1 cellular context compared by ENCODE assay signal in genomic region chr10:91788527-91788926, GRCh38.
TF ChIP-seq lines count a peak whose summit lies in the region.

No MANE protein-coding gene starts in this region.

TF ChIP-seq in HepG2, 621 proteins besides CTCF, POLR2A, EP300 and RAD21:
- TF ChIP-seq TEAD3 (CRISPR knock-in tag; optimal IDR thresholded peaks at IDR 0.05; ENCODE audit: borderline replicate concordance) (peak; percentile 10), TSC22D2 (CRISPR knock-in tag; IDR thresholded peaks at IDR 0.05; ENCODE audit: borderline replicate concordance) (no peak), TAF15 (IDR thresholded peaks at IDR 0.05; ENCODE audit: low read depth, low read length, poor library complexity, severe bottlenecking) (no peak), ZNF292 (CRISPR knock-in tag; IDR thresholded peaks at IDR 0.05; ENCODE audit: borderline replicate concordance, low read depth) (0 out of 2 replicates have a peak, but pooled peaks have one; percentile 52), GATAD2A (CRISPR knock-in tag; IDR thresholded peaks at IDR 0.05) (0 out of 2 replicates have a peak, but pooled peaks have one; percentile 27), SMAD9 (CRISPR knock-in tag; IDR thresholded peaks at IDR 0.05) (no peak), CEBPG (CRISPR knock-in tag; IDR thresholded peaks at IDR 0.05) (no peak), ZC3H4 (CRISPR knock-in tag; IDR thresholded peaks at IDR 0.05; ENCODE audit: borderline replicate concordance) (no peak), KDM1A (CRISPR knock-in tag; IDR thresholded peaks at IDR 0.05) (no peak), PREB (CRISPR knock-in tag; IDR thresholded peaks at IDR 0.05) (no peak), DMAP1 (CRISPR knock-in tag; IDR thresholded peaks at IDR 0.05) (no peak), TBX2 (CRISPR knock-in tag; IDR thresholded peaks at IDR 0.05; ENCODE audit: borderline replicate concordance) (no peak), ZNF281 (CRISPR knock-in tag; IDR thresholded peaks at IDR 0.05; ENCODE audit: borderline replicate concordance) (peak; percentile 83), IRF2 (CRISPR knock-in tag; IDR thresholded peaks at IDR 0.05) (no peak), ZNF205 (CRISPR knock-in tag; IDR thresholded peaks at IDR 0.05) (0 out of 2 replicates have a peak, but pooled peaks have one; percentile 58), CEBPB (IDR thresholded peaks at IDR 0.05; ENCODE audit: borderline replicate concordance, low read depth, low read length) (no peak), HMGXB3 (CRISPR knock-in tag; IDR thresholded peaks at IDR 0.05; ENCODE audit: borderline replicate concordance) (no peak), SALL1 (CRISPR knock-in tag; IDR thresholded peaks at IDR 0.05) (peak; percentile 39; the same call in 1 of the 2 replicates), NFYB (CRISPR knock-in tag; IDR thresholded peaks at IDR 0.05) (no peak)
TF ChIP-seq in HepG2: peak in this region for 6.
